1 cellular context compared by ENCODE assay signal in the genomic region with DNA sequence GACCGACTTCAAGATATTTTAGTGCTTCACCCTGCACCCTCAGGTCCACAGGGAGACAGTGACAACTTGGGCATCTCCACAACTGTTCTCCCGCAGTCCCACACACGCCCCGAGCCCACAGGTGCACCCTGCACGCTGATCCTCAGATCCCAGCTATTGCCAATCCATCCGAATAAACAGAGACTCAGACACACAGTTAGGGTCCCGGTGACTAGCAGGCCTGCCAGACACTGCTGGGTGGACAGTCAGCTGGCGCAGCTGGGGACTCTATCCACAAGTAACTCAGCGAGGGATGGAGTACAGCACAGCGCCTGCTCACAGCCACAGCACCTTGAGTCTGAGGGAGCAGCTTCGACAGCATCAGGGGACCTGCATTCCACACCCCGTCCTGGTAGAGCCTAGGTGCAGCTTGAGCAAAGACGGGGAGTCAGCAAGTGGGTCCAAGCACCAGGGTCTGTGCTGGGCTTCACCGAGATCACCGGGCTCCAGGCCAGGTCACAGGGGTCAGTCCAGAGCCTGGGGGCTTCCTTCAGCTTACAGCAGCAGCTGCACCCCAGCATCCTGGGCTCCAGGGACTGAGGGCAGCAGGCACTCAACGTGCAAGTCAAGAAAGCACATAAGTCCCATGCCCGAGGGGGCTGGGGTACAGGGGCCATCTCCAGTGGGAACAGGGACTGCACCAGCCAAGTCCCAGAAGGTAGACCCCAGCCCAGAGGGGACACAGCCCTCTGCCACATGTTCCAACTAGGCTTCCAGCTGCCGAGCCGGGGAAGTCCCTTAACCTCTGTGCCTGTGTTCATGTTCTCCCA.
TF ChIP-seq lines count a peak whose summit lies in the region.

No MANE protein-coding gene starts in this region.

TF ChIP-seq in K562, 482 proteins besides CTCF, POLR2A, EP300 and RAD21 (continued from another document and continues in another):
- TF ChIP-seq TAF15 (IDR thresholded peaks at IDR 0.05; ENCODE audit: low read depth, low read length) (no peak), POLR2AphosphoS2 (IDR thresholded peaks at IDR 0.05; ENCODE audit: low read length) (0 out of 2 replicates have a peak, but pooled peaks have one; percentile 75), ZNF507 (tag; conservative IDR thresholded peaks at IDR 0.05) (no peak), PTRF (tag; IDR thresholded peaks at IDR 0.05) (no peak), ZNF232 (CRISPR knock-in tag; IDR thresholded peaks at IDR 0.05) (no peak), COPS2 (conservative IDR thresholded peaks at IDR 0.05) (no peak), ZSCAN29 (IDR thresholded peaks at IDR 0.05) (no peak), CREBBP (IDR thresholded peaks at IDR 0.05; ENCODE audit: low read depth, low read length) (no peak), ZNF766 (CRISPR knock-in tag; conservative IDR thresholded peaks at IDR 0.05) (no peak), FOS (IDR thresholded peaks at IDR 0.05; ENCODE audit: extremely low read depth, insufficient read length) (no peak), TEAD1 (CRISPR knock-in tag; IDR thresholded peaks at IDR 0.05) (0 out of 4 replicates have a peak, but pooled peaks of 1 of the 2 experiments have one; percentile 59), C11orf30 (IDR thresholded peaks at IDR 0.05; ENCODE audit: low read depth) (no peak), NCOA1 (IDR thresholded peaks at IDR 0.05; ENCODE audit: low read depth) (no peak), ASH1L (IDR thresholded peaks at IDR 0.05; ENCODE audit: borderline replicate concordance, low read depth, partially characterized antibody) (no peak), SIN3A (IDR thresholded peaks at IDR 0.05; ENCODE audit: borderline replicate concordance in 2 of 2, control insufficient read depth in 1 of 2, low read depth in 2 of 2, low read length in 2 of 2) (peak in 1 of 2 experiments; percentile 77; a peak in 2 of 4 replicates), HNRNPL (IDR thresholded peaks at IDR 0.05; ENCODE audit: low read depth, low read length) (no peak), PCBP1 (IDR thresholded peaks at IDR 0.05; ENCODE audit: low read depth, low read length, poor library complexity, severe bottlenecking) (peak; percentile 5), ZNF282 (CRISPR knock-in tag; IDR thresholded peaks at IDR 0.05) (no peak), OTX1 (CRISPR knock-in tag; IDR thresholded peaks at IDR 0.05) (no peak), EWSR1 (IDR thresholded peaks at IDR 0.05; ENCODE audit: borderline replicate concordance, low read depth, partially characterized antibody) (peak; percentile 46), CHD4 (IDR thresholded peaks at IDR 0.05; ENCODE audit: insufficient read depth, insufficient replicate concordance, low read depth, low read length, poor library complexity, severe bottlenecking) (no peak)
- TF ChIP-seq, protein P1, sequence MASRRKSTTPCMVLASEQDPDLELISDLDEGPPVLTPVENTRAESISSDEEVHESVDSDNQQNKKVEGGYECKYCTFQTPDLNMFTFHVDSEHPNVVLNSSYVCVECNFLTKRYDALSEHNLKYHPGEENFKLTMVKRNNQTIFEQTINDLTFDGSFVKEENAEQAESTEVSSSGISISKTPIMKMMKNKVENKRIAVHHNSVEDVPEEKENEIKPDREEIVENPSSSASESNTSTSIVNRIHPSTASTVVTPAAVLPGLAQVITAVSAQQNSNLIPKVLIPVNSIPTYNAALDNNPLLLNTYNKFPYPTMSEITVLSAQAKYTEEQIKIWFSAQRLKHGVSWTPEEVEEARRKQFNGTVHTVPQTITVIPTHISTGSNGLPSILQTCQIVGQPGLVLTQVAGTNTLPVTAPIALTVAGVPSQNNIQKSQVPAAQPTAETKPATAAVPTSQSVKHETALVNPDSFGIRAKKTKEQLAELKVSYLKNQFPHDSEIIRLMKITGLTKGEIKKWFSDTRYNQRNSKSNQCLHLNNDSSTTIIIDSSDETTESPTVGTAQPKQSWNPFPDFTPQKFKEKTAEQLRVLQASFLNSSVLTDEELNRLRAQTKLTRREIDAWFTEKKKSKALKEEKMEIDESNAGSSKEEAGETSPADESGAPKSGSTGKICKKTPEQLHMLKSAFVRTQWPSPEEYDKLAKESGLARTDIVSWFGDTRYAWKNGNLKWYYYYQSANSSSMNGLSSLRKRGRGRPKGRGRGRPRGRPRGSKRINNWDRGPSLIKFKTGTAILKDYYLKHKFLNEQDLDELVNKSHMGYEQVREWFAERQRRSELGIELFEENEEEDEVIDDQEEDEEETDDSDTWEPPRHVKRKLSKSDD (conservative IDR thresholded peaks at IDR 0.05; ENCODE audit: low read length): no peak
- TF ChIP-seq, protein P2, sequence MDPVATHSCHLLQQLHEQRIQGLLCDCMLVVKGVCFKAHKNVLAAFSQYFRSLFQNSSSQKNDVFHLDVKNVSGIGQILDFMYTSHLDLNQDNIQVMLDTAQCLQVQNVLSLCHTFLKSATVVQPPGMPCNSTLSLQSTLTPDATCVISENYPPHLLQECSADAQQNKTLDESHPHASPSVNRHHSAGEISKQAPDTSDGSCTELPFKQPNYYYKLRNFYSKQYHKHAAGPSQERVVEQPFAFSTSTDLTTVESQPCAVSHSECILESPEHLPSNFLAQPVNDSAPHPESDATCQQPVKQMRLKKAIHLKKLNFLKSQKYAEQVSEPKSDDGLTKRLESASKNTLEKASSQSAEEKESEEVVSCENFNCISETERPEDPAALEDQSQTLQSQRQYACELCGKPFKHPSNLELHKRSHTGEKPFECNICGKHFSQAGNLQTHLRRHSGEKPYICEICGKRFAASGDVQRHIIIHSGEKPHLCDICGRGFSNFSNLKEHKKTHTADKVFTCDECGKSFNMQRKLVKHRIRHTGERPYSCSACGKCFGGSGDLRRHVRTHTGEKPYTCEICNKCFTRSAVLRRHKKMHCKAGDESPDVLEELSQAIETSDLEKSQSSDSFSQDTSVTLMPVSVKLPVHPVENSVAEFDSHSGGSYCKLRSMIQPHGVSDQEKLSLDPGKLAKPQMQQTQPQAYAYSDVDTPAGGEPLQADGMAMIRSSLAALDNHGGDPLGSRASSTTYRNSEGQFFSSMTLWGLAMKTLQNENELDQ (CRISPR knock-in tag; IDR thresholded peaks at IDR 0.05; ENCODE audit: borderline replicate concordance): 0 out of 2 replicates have a peak, but pooled peaks have one; percentile 39
- TF ChIP-seq, protein P3, sequence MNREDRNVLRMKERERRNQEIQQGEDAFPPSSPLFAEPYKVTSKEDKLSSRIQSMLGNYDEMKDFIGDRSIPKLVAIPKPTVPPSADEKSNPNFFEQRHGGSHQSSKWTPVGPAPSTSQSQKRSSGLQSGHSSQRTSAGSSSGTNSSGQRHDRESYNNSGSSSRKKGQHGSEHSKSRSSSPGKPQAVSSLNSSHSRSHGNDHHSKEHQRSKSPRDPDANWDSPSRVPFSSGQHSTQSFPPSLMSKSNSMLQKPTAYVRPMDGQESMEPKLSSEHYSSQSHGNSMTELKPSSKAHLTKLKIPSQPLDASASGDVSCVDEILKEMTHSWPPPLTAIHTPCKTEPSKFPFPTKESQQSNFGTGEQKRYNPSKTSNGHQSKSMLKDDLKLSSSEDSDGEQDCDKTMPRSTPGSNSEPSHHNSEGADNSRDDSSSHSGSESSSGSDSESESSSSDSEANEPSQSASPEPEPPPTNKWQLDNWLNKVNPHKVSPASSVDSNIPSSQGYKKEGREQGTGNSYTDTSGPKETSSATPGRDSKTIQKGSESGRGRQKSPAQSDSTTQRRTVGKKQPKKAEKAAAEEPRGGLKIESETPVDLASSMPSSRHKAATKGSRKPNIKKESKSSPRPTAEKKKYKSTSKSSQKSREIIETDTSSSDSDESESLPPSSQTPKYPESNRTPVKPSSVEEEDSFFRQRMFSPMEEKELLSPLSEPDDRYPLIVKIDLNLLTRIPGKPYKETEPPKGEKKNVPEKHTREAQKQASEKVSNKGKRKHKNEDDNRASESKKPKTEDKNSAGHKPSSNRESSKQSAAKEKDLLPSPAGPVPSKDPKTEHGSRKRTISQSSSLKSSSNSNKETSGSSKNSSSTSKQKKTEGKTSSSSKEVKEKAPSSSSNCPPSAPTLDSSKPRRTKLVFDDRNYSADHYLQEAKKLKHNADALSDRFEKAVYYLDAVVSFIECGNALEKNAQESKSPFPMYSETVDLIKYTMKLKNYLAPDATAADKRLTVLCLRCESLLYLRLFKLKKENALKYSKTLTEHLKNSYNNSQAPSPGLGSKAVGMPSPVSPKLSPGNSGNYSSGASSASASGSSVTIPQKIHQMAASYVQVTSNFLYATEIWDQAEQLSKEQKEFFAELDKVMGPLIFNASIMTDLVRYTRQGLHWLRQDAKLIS (CRISPR knock-in tag; IDR thresholded peaks at IDR 0.05): peak; percentile 63; the same call in 1 of the 2 replicates
- TF ChIP-seq, protein P4, sequence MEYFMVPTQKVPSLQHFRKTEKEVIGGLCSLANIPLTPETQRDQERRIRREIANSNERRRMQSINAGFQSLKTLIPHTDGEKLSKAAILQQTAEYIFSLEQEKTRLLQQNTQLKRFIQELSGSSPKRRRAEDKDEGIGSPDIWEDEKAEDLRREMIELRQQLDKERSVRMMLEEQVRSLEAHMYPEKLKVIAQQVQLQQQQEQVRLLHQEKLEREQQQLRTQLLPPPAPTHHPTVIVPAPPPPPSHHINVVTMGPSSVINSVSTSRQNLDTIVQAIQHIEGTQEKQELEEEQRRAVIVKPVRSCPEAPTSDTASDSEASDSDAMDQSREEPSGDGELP (CRISPR knock-in tag; IDR thresholded peaks at IDR 0.05; ENCODE audit: borderline replicate concordance): peak; percentile 70
- TF ChIP-seq, protein P5, sequence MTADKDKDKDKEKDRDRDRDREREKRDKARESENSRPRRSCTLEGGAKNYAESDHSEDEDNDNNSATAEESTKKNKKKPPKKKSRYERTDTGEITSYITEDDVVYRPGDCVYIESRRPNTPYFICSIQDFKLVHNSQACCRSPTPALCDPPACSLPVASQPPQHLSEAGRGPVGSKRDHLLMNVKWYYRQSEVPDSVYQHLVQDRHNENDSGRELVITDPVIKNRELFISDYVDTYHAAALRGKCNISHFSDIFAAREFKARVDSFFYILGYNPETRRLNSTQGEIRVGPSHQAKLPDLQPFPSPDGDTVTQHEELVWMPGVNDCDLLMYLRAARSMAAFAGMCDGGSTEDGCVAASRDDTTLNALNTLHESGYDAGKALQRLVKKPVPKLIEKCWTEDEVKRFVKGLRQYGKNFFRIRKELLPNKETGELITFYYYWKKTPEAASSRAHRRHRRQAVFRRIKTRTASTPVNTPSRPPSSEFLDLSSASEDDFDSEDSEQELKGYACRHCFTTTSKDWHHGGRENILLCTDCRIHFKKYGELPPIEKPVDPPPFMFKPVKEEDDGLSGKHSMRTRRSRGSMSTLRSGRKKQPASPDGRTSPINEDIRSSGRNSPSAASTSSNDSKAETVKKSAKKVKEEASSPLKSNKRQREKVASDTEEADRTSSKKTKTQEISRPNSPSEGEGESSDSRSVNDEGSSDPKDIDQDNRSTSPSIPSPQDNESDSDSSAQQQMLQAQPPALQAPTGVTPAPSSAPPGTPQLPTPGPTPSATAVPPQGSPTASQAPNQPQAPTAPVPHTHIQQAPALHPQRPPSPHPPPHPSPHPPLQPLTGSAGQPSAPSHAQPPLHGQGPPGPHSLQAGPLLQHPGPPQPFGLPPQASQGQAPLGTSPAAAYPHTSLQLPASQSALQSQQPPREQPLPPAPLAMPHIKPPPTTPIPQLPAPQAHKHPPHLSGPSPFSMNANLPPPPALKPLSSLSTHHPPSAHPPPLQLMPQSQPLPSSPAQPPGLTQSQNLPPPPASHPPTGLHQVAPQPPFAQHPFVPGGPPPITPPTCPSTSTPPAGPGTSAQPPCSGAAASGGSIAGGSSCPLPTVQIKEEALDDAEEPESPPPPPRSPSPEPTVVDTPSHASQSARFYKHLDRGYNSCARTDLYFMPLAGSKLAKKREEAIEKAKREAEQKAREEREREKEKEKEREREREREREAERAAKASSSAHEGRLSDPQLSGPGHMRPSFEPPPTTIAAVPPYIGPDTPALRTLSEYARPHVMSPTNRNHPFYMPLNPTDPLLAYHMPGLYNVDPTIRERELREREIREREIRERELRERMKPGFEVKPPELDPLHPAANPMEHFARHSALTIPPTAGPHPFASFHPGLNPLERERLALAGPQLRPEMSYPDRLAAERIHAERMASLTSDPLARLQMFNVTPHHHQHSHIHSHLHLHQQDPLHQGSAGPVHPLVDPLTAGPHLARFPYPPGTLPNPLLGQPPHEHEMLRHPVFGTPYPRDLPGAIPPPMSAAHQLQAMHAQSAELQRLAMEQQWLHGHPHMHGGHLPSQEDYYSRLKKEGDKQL (CRISPR knock-in tag; IDR thresholded peaks at IDR 0.05; ENCODE audit: borderline replicate concordance): no peak
- TF ChIP-seq, protein P6, sequence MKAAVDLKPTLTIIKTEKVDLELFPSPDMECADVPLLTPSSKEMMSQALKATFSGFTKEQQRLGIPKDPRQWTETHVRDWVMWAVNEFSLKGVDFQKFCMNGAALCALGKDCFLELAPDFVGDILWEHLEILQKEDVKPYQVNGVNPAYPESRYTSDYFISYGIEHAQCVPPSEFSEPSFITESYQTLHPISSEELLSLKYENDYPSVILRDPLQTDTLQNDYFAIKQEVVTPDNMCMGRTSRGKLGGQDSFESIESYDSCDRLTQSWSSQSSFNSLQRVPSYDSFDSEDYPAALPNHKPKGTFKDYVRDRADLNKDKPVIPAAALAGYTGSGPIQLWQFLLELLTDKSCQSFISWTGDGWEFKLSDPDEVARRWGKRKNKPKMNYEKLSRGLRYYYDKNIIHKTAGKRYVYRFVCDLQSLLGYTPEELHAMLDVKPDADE (conservative IDR thresholded peaks at IDR 0.05; ENCODE audit: control insufficient read depth, low read depth, low read length): peak; percentile 75; the same call in 1 of the 2 replicates
- TF ChIP-seq, protein P7, sequence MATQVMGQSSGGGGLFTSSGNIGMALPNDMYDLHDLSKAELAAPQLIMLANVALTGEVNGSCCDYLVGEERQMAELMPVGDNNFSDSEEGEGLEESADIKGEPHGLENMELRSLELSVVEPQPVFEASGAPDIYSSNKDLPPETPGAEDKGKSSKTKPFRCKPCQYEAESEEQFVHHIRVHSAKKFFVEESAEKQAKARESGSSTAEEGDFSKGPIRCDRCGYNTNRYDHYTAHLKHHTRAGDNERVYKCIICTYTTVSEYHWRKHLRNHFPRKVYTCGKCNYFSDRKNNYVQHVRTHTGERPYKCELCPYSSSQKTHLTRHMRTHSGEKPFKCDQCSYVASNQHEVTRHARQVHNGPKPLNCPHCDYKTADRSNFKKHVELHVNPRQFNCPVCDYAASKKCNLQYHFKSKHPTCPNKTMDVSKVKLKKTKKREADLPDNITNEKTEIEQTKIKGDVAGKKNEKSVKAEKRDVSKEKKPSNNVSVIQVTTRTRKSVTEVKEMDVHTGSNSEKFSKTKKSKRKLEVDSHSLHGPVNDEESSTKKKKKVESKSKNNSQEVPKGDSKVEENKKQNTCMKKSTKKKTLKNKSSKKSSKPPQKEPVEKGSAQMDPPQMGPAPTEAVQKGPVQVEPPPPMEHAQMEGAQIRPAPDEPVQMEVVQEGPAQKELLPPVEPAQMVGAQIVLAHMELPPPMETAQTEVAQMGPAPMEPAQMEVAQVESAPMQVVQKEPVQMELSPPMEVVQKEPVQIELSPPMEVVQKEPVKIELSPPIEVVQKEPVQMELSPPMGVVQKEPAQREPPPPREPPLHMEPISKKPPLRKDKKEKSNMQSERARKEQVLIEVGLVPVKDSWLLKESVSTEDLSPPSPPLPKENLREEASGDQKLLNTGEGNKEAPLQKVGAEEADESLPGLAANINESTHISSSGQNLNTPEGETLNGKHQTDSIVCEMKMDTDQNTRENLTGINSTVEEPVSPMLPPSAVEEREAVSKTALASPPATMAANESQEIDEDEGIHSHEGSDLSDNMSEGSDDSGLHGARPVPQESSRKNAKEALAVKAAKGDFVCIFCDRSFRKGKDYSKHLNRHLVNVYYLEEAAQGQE (CRISPR knock-in tag; IDR thresholded peaks at IDR 0.05; ENCODE audit: low read depth): no peak
